ENCODE assay signal across 16 cellular contexts in genomic region chr12:91384391-91384790, GRCh38.
DNase-seq lines count a peak whose midpoint lies in the region; ATAC-seq and TF ChIP-seq lines count a peak whose summit lies in the region.
"Had no signal": no experiment of that assay in that cellular context is flagged by ENCODE, and none has a peak within 500 bp of the region (broad histone marks: within the 10 kb centered on the region; RNA-seq: fewer than 3 reads in every experiment).

No MANE protein-coding gene starts in this region.

- no peaks in the 10 kb centered on the region for H3K36me3 ChIP-seq in parathyroid adenoma (ENCODE audit: control insufficient read depth, insufficient read depth, low read length)

- H3K9me3 Mint-ChIP-seq in brain = peaks cover 0 to 3% (median 0%) of the 10 kb centered on the region in 5 experiments
- H3K9me3 Mint-ChIP-seq: CD4-positive, alpha-beta T cell; H9 had no signal

- H3K4me3 ChIP-seq in fibroblast of the aortic adventitia (ENCODE audit: low read depth, low read length) (no peak overlapping the region), parathyroid adenoma (ENCODE audit: low read depth, low read length) (peak overlapping the region; percentile 8)
- H3K4me3 ChIP-seq: GM12878 had no signal

- ATAC-seq in HG02852 (IDR thresholded peaks at IDR 0.05; ENCODE audit: unreplicated experiment) = no peak
- ATAC-seq in GM19324 (IDR thresholded peaks at IDR 0.05; ENCODE audit: low FRiP score, unreplicated experiment) = no peak
- ATAC-seq: GM12878 had no signal

- no peaks in the 10 kb centered on the region for H3K79me2 ChIP-seq in parathyroid adenoma

- H3K27ac ChIP-seq in parathyroid adenoma = no peak overlapping the region

- H3K4me1 ChIP-seq in parathyroid adenoma = peaks cover 22% of the 10 kb centered on the region

- H3K27ac Mint-ChIP-seq in brain = peak overlapping the region in 3 of 5 experiments; percentile 45 to 75 (median 47)
- H3K27ac Mint-ChIP-seq: B cell; CD4-positive, alpha-beta T cell; H9 had no signal

- TF ChIP-seq CTCF in brain (conservative IDR thresholded peaks at IDR 0.05) (no peak), fibroblast of the aortic adventitia (IDR thresholded peaks at IDR 0.05; ENCODE audit: insufficient read depth, low read length) (no peak), parathyroid adenoma (IDR thresholded peaks at IDR 0.05) (no peak)

- no peak overlapping the region for H2AFZ ChIP-seq in parathyroid adenoma

- H3K9me3 ChIP-seq in parathyroid adenoma (ENCODE audit: control insufficient read depth, low read length) = no peaks in the 10 kb centered on the region

- no peak overlapping the region for H3K9ac ChIP-seq in parathyroid adenoma

- peak overlapping the region in 1 of 5 experiments; percentile 45 for H3K4me3 Mint-ChIP-seq in brain
- H3K4me3 Mint-ChIP-seq: B cell; CD4-positive, alpha-beta T cell; H9 had no signal

- H3K27me3 Mint-ChIP-seq in brain = no peaks in the 10 kb centered on the region

- peak overlapping the region; percentile 34 for H3K4me2 ChIP-seq in parathyroid adenoma (ENCODE audit: low read length)

- H3K27me3 ChIP-seq in parathyroid adenoma (ENCODE audit: control insufficient read depth, insufficient read depth, low read length) = no peaks in the 10 kb centered on the region

- peaks cover 63% of the 10 kb centered on the region for H3K4me1 Mint-ChIP-seq in brain

- no peaks in the 10 kb centered on the region for H3K36me3 Mint-ChIP-seq in brain

- DNase-seq in NCI-H2196 treated with DMSO at 0.1 percent for 48 hours (lab: John Stamatoyannopoulos, UW; ENCODE audit: unreplicated experiment) = peak; percentile 24
- DNase-seq in NCI-H2196 (lab: John Stamatoyannopoulos, UW; ENCODE audit: unreplicated experiment) = no peak
- DNase-seq in fibroblast of the aortic adventitia (ENCODE audit: low read depth) = peak; percentile 9
- no peak for DNase-seq in T1000 (lab: John Stamatoyannopoulos, UW)
- DNase-seq: ACHN; Calu3; CD4-positive, alpha-beta T cell; DMS 273 treated with DMSO at 0.1 percent for 48 hours; GOT3; H9 had no signal

Comparison
In these comparisons a context has a peak if more than half of its experiments do, and no peak if none do; other contexts are left out.
1. DNase-seq: peak in NCI-H2196 treated with DMSO at 0.1 percent for 48 hours (single experiment) and fibroblast of the aortic adventitia (single experiment); none in NCI-H2196 (single experiment) and T1000 (single experiment).